ENCODE assay signal across 27 cellular contexts in genomic region chr22:49500942-49501395, GRCh38.
"Had no signal": no experiment of that assay in that cellular context is flagged by ENCODE, and none has a peak within 500 bp of the region (broad histone marks: within the 10 kb centered on the region; RNA-seq: fewer than 3 reads in every experiment).

No MANE protein-coding gene starts in this region.

- H3K27me3 ChIP-seq: neural progenitor cell, ovary, right atrium auricular region, suprapubic skin, tibial artery, upper lobe of right lung, uterus had no signal

- H3K27ac Mint-ChIP-seq: mesothelial cell of epicardium; naive B cell; natural killer cell; nephron progenitor cell; neural progenitor cell; progenitor cell of endocrine pancreas; stimulated activated effector memory CD8-positive, alpha-beta T cell treated with anti-CD3 and anti-CD28 coated beads, Interleukin-12 subunit alpha, Interleukin-12 subunit beta, amount 100 ng/mL, for 72 hours; stimulated activated naive CD8-positive, alpha-beta T cell treated with anti-CD3 and anti-CD28 coated beads, Interleukin-15, Interleukin-2, amounts not matched to agents 100 ng/mL and 50 ng/mL, for 24 hours had no signal

- H3K4me2 ChIP-seq: neural progenitor cell had no signal

- H3K9me3 Mint-ChIP-seq: natural killer cell had no signal

- H3K36me3 Mint-ChIP-seq: mesothelial cell of epicardium; naive B cell; natural killer cell; neural progenitor cell; stimulated activated effector memory CD8-positive, alpha-beta T cell treated with anti-CD3 and anti-CD28 coated beads, Interleukin-12 subunit alpha, Interleukin-12 subunit beta, amount 100 ng/mL, for 72 hours had no signal

- DNase-seq: islet precursor cell; left ventricle myocardium inferior; mesendoderm; naive B cell; natural killer cell; nephron progenitor cell; ovary; stimulated activated CD4-positive, alpha-beta T cell treated with anti-CD3 and anti-CD28 coated beads, Interleukin-12 subunit alpha, Interleukin-12 subunit beta, amount 100 ng/mL, for 4 hours; stimulated activated CD4-positive, alpha-beta T cell treated with anti-CD3 and anti-CD28 coated beads, Interleukin-15, amount 100 ng/mL, for 24 hours; stimulated activated CD4-positive, alpha-beta T cell treated with anti-CD3 and anti-CD28 coated beads, Interleukin-2, amount 100 ng/mL, for 24 hours; stimulated activated CD4-positive, alpha-beta T cell treated with anti-CD3 and anti-CD28 coated beads, Interleukin-4, amount 100 ng/mL, for 1 hour; stimulated activated naive CD4-positive, alpha-beta T cell; tibial artery; trophoblast cell; upper lobe of right lung; uterus had no signal

- H3K4me1 ChIP-seq: left ventricle myocardium inferior, neural progenitor cell, right atrium auricular region, suprapubic skin, tibial artery, upper lobe of right lung, uterus had no signal

- H3K4me3 Mint-ChIP-seq: mesothelial cell of epicardium; naive B cell; natural killer cell; nephron progenitor cell; neural progenitor cell; stimulated activated effector memory CD8-positive, alpha-beta T cell treated with anti-CD3 and anti-CD28 coated beads, Interleukin-12 subunit alpha, Interleukin-12 subunit beta, amount 100 ng/mL, for 72 hours; stimulated activated naive CD8-positive, alpha-beta T cell treated with anti-CD3 and anti-CD28 coated beads, Interleukin-15, Interleukin-2, amounts not matched to agents 100 ng/mL and 50 ng/mL, for 24 hours had no signal

- H3K27me3 Mint-ChIP-seq: naive B cell; stimulated activated naive CD8-positive, alpha-beta T cell treated with anti-CD3 and anti-CD28 coated beads, Interleukin-15, Interleukin-2, amounts not matched to agents 100 ng/mL and 50 ng/mL, for 24 hours had no signal

- H3K4me1 Mint-ChIP-seq: mesothelial cell of epicardium; naive B cell; nephron progenitor cell; neural progenitor cell; stimulated activated effector memory CD8-positive, alpha-beta T cell treated with anti-CD3 and anti-CD28 coated beads, Interleukin-12 subunit alpha, Interleukin-12 subunit beta, amount 100 ng/mL, for 72 hours had no signal

- ATAC-seq: natural killer cell; sciatic nerve; stimulated activated effector memory CD8-positive, alpha-beta T cell treated with anti-CD3 and anti-CD28 coated beads, Interleukin-12 subunit alpha, Interleukin-12 subunit beta, amount 100 ng/mL, for 72 hours; upper lobe of right lung had no signal

- H3K4me3 ChIP-seq: left ventricle myocardium inferior, lung, neural progenitor cell, ovary, right atrium auricular region, skin epidermis, suprapubic skin, thoracic aorta, tibial artery, upper lobe of right lung, uterus had no signal

- H3K9ac ChIP-seq: neural progenitor cell had no signal

- H2AFZ ChIP-seq: neural progenitor cell had no signal

- H3K36me3 ChIP-seq: left ventricle myocardium inferior, neural progenitor cell, ovary, right atrium auricular region, suprapubic skin, thoracic aorta, tibial artery, upper lobe of right lung, uterus had no signal

- H3K9me3 ChIP-seq: ovary, suprapubic skin, thoracic aorta, upper lobe of right lung had no signal

- H3K27ac ChIP-seq: left ventricle myocardium inferior, neural progenitor cell, ovary, right atrium auricular region, skin epidermis, suprapubic skin, thoracic aorta, tibial artery, upper lobe of right lung, uterus had no signal
